In genomic region chr7:42964849-42965805, GRCh38 we compare ENCODE assay signal across 1 cellular context.
TF ChIP-seq lines count a peak whose summit lies in the region.

No MANE protein-coding gene starts in this region.

TF ChIP-seq in WTC11, 78 proteins besides CTCF, POLR2A, EP300 and RAD21 (continued from another document):
- TF ChIP-seq AR (CRISPR knock-in tag; IDR thresholded peaks at IDR 0.05) (no peak), SOX15 (CRISPR knock-in tag; IDR thresholded peaks at IDR 0.05) (no peak), HMGXB4 (CRISPR knock-in tag; IDR thresholded peaks at IDR 0.05) (no peak), ZNF425 (CRISPR knock-in tag; conservative IDR thresholded peaks at IDR 0.05) (no peak), JUN (CRISPR knock-in tag; IDR thresholded peaks at IDR 0.05) (no peak), TEAD1 (CRISPR knock-in tag; IDR thresholded peaks at IDR 0.05) (no peak), SP1 (CRISPR knock-in tag; conservative IDR thresholded peaks at IDR 0.05) (no peak), ARID4B (CRISPR knock-in tag; IDR thresholded peaks at IDR 0.05; ENCODE audit: borderline replicate concordance) (no peak), CREB1 (CRISPR knock-in tag; IDR thresholded peaks at IDR 0.05) (no peak), FOXP1 (CRISPR knock-in tag; IDR thresholded peaks at IDR 0.05; ENCODE audit: borderline replicate concordance) (no peak), ELF4 (CRISPR knock-in tag; IDR thresholded peaks at IDR 0.05; ENCODE audit: low read depth) (no peak)
